In the genomic region with DNA sequence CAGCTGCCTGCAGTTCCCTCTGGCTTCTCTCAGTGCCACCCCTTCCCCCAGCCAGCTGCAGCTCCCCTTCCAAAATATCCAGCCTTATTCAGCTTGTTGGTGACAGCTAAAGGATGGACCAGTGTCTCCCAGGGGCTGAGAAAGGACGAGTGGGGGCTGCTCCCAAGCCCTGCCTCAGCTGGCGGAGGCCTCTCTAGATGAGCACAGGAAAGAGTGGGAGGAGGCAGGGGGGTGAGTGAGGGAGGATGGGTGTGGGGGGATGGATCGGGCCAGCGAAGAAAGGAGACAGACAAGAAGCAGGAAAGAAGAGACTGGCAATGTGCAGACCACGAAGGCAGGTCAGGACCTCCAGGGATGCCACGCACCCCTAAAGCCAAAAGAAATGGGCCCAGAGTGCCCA, we compare ENCODE assay signal across 1 cellular context.
TF ChIP-seq lines count a peak whose summit lies in the region.

No MANE protein-coding gene starts in this region.

TF ChIP-seq in SK-N-SH, 30 proteins besides CTCF, POLR2A, EP300 and RAD21 (continued from another document):
- TF ChIP-seq REST (IDR thresholded peaks at IDR 0.05; ENCODE audit: low read depth, low read length) (no peak), MXI1 (IDR thresholded peaks at IDR 0.05; ENCODE audit: low read depth, low read length) (no peak), FOSL2 (IDR thresholded peaks at IDR 0.05; ENCODE audit: borderline replicate concordance, low read depth) (no peak), POLR2AphosphoS5 (IDR thresholded peaks at IDR 0.05; ENCODE audit: low read depth, low read length) (no peak), RCOR1 (IDR thresholded peaks at IDR 0.05; ENCODE audit: low read length) (no peak), MEF2A (IDR thresholded peaks at IDR 0.05; ENCODE audit: borderline replicate concordance, low read depth) (no peak), RXRA (IDR thresholded peaks at IDR 0.05; ENCODE audit: borderline replicate concordance, low read depth) (no peak), SIN3A (IDR thresholded peaks at IDR 0.05; ENCODE audit: borderline replicate concordance, low read depth, low read length) (no peak), SMC3 (IDR thresholded peaks at IDR 0.05; ENCODE audit: low read depth, low read length) (no peak), USF1 (IDR thresholded peaks at IDR 0.05; ENCODE audit: borderline replicate concordance, low read depth) (no peak), TEAD4 (IDR thresholded peaks at IDR 0.05; ENCODE audit: borderline replicate concordance, insufficient read depth) (no peak), CHD2 (IDR thresholded peaks at IDR 0.05; ENCODE audit: low read length, partially characterized antibody) (no peak), GABPA (IDR thresholded peaks at IDR 0.05; ENCODE audit: low read depth) (no peak), NFIC (IDR thresholded peaks at IDR 0.05; ENCODE audit: borderline replicate concordance) (no peak), NRF1 (IDR thresholded peaks at IDR 0.05; ENCODE audit: low read depth, low read length) (no peak), USF2 (IDR thresholded peaks at IDR 0.05; ENCODE audit: borderline replicate concordance, low read depth, low read length) (no peak)
